In the genomic region with DNA sequence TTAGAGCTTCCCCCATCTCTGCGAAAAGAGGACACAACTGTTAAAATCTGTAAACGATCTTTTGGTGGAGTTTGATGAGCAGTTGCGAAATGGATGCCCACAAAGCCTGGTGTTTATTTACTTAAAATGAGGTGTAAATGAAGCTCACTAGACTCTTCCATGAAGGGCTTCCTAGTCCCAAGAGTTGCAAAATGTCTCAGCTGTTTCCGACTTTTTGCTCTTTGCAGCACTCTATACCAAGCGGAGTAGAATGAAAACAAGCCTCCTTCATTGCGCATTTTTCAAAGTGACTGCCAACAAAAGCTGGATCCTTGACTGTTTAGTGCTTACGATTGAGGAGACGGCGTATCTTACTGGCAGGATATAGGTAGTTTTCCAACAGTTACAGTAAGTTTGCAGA, we compare ENCODE assay signal across 15 cellular contexts.
DNase-seq lines count a peak whose midpoint lies in the region; TF ChIP-seq lines count a peak whose summit lies in the region.
"Had no signal": no experiment of that assay in that cellular context is flagged by ENCODE, and none has a peak within 500 bp of the region (broad histone marks: within the 10 kb centered on the region; RNA-seq: fewer than 3 reads in every experiment).

No MANE protein-coding gene starts in this region.

- H2AFZ ChIP-seq in parathyroid adenoma, result peak overlapping the region; percentile 77

- H3K4me2 ChIP-seq in BLaER1 treated with 17β-estradiol and CSF1 and Interleukin-3, amounts not matched to agents 10 nM and 100 nM, result peak overlapping the region; percentile 86 to 97 (median 91)
- peak overlapping the region; percentile 34 for H3K4me2 ChIP-seq in parathyroid adenoma (ENCODE audit: low read length)
- H3K4me2 ChIP-seq: SK-N-SH had no signal

- H3K36me3 ChIP-seq in BLaER1 treated with 17β-estradiol and CSF1 and Interleukin-3, amounts not matched to agents 10 nM and 100 nM, result peaks cover 5 to 38% (median 29%) of the 10 kb centered on the region in 11 experiments; a peak in 14 of 22 replicates
- no peaks in the 10 kb centered on the region for H3K36me3 ChIP-seq in SK-N-MC (ENCODE audit: insufficient read depth, low read length)
- H3K36me3 ChIP-seq in parathyroid adenoma (ENCODE audit: control insufficient read depth, insufficient read depth, low read length), result no peaks in the 10 kb centered on the region

- H3K27me3 ChIP-seq in BLaER1 treated with 17β-estradiol and CSF1 and Interleukin-3, amounts not matched to agents 10 nM and 100 nM, result no peaks in the 10 kb centered on the region
- H3K27me3 ChIP-seq in parathyroid adenoma (ENCODE audit: control insufficient read depth, insufficient read depth, low read length), result no peaks in the 10 kb centered on the region

- peak overlapping the region; percentile 78 to 97 (median 95) for H3K9ac ChIP-seq in BLaER1 treated with 17β-estradiol and CSF1 and Interleukin-3, amounts not matched to agents 10 nM and 100 nM
- H3K9ac ChIP-seq in SK-N-MC (ENCODE audit: insufficient read length) (peak overlapping the region; percentile 11), parathyroid adenoma (no peak overlapping the region)
- H3K9ac ChIP-seq: SK-N-SH had no signal

- peaks cover 80 to 98% (median 86%) of the 10 kb centered on the region in 10 experiments for H3K4me1 ChIP-seq in BLaER1 treated with 17β-estradiol and CSF1 and Interleukin-3, amounts not matched to agents 10 nM and 100 nM
- H3K4me1 ChIP-seq in parathyroid adenoma, result peaks cover 16% of the 10 kb centered on the region

- peak overlapping the region in 9 of 10 experiments; percentile 18 to 65 (median 38); a peak in 10 of 20 replicates for H3K4me3 ChIP-seq in BLaER1 treated with 17β-estradiol and CSF1 and Interleukin-3, amounts not matched to agents 10 nM and 100 nM
- H3K4me3 ChIP-seq in SK-N-MC (peak overlapping the region; percentile 76), parathyroid adenoma (ENCODE audit: low read depth, low read length) (no peak overlapping the region)

- H3K79me2 ChIP-seq in parathyroid adenoma, result no peaks in the 10 kb centered on the region

- H4K20me1 ChIP-seq in BLaER1 treated with 17β-estradiol and CSF1 and Interleukin-3, amounts not matched to agents 10 nM and 100 nM, result no peaks in the 10 kb centered on the region

- DNase-seq in SK-N-MC (ENCODE audit: low read depth, low spot score) (peak; percentile 59), fibroblast of the conjunctiva (ENCODE audit: low read depth) (peak; percentile 71), KG1 (lab: John Stamatoyannopoulos, UW) (no peak), NCI-H146 (lab: John Stamatoyannopoulos, UW) (no peak)
- DNase-seq in NK-92 treated with Interleukin-12 subunit alpha and Interleukin-12 subunit beta, amount 100 ng/mL, for 24 hours (lab: John Stamatoyannopoulos, UW), result no peak
- no peak for DNase-seq in activated CD4-positive, CD25-positive, alpha-beta regulatory T cell treated with anti-CD3 and anti-CD28 coated beads, Interleukin-2, amount 50 U/mL, for 72 hours
- DNase-seq: activated T-cell treated with anti-CD3 and anti-CD28 coated beads, Interleukin-2, amount 50 U/mL, for 24 hours; GDM1; naive B cell; NCI-H1048; NCI-H526 treated with DMSO at 0.1 percent for 48 hours had no signal

- peaks cover 32 to 46% (median 42%) of the 10 kb centered on the region in 11 experiments for H3K9me3 ChIP-seq in BLaER1 treated with 17β-estradiol and CSF1 and Interleukin-3, amounts not matched to agents 10 nM and 100 nM (replicated peaks in 1 of 11)
- H3K9me3 ChIP-seq in SK-N-MC (ENCODE audit: low read depth, low read length), result peaks cover 6% of the 10 kb centered on the region; the same call in 1 of the 2 replicates
- H3K9me3 ChIP-seq in parathyroid adenoma (ENCODE audit: control insufficient read depth, low read length), result no peaks in the 10 kb centered on the region
- H3K9me3 ChIP-seq: SK-N-SH had no signal

- TF ChIP-seq CTCF in parathyroid adenoma (IDR thresholded peaks at IDR 0.05), result no peak

- H3K27ac ChIP-seq in BLaER1 treated with 17β-estradiol and CSF1 and Interleukin-3, amounts not matched to agents 10 nM and 100 nM, result peak overlapping the region; percentile 81 to 100 (median 99)
- peak overlapping the region; percentile 99 for H3K27ac ChIP-seq in SK-N-MC
- peak overlapping the region; percentile 57 for H3K27ac ChIP-seq in parathyroid adenoma
- H3K27ac ChIP-seq: C4-2B had no signal

Comparison
In these comparisons a context has a peak if more than half of its experiments do, and no peak if none do; other contexts are left out.
1. DNase-seq: peak in SK-N-MC (single experiment) and fibroblast of the conjunctiva (single experiment); none in KG1 (single experiment), NCI-H146 (single experiment), NK-92 treated with Interleukin-12 subunit alpha and Interleukin-12 subunit beta, amount 100 ng/mL, for 24 hours (single experiment) and activated CD4-positive, CD25-positive, alpha-beta regulatory T cell treated with anti-CD3 and anti-CD28 coated beads, Interleukin-2, amount 50 U/mL, for 72 hours (single experiment).
2. Peak in every context shown above with its lines, with median percentiles within 50 percentile points of each other: H3K27ac ChIP-seq.